Comparison of ENCODE assay signal across 10 cellular contexts in genomic region chr20:19947611-19948264, GRCh38.
DNase-seq lines count a peak whose midpoint lies in the region; ATAC-seq and TF ChIP-seq lines count a peak whose summit lies in the region.
"Had no signal": no experiment of that assay in that cellular context is flagged by ENCODE, and none has a peak within 500 bp of the region (broad histone marks: within the 10 kb centered on the region; RNA-seq: fewer than 3 reads in every experiment).

No MANE protein-coding gene starts in this region.

- peaks cover 0 to 13% of the 10 kb centered on the region in 2 donors for H3K36me3 ChIP-seq in ascending aorta

- peak; percentile 45 to 56 for ATAC-seq in activated CD4-positive, CD25-positive, alpha-beta regulatory T cell treated with anti-CD3 and anti-CD28 coated beads, Interleukin-2, amount 50 U/mL, for 24 hours
- peak; percentile 62 for ATAC-seq in HG02938 (IDR thresholded peaks at IDR 0.05; ENCODE audit: unreplicated experiment)
- no peak for ATAC-seq in activated CD8-positive, alpha-beta T cell treated with anti-CD3 and anti-CD28 coated beads for 36 hours

- no peaks in the 10 kb centered on the region for H3K27me3 ChIP-seq in ascending aorta

- no peak for TF ChIP-seq CTCF in ascending aorta (IDR thresholded peaks at IDR 0.05)
- no peak for TF ChIP-seq CTCF in activated CD8-positive, alpha-beta T cell treated with anti-CD3 and anti-CD28 coated beads for 36 hours (IDR thresholded peaks at IDR 0.05)

- peaks cover 8% of the 10 kb centered on the region for H3K4me1 Mint-ChIP-seq in activated CD8-positive, alpha-beta T cell treated with anti-CD3 and anti-CD28 coated beads for 36 hours (ENCODE audit: low read depth)

- CTCF ChIA-PET in activated CD8-positive, alpha-beta T cell treated with anti-CD3 and anti-CD28 coated beads for 36 hours (lab: Charles Lee), result no interaction called here

- H3K4me3 ChIP-seq in ascending aorta, result no peak overlapping the region

- DNase-seq in activated CD4-positive, CD25-positive, alpha-beta regulatory T cell (lab: John Stamatoyannopoulos, UW), result no peak
- DNase-seq in ascending aorta (ENCODE audit: low spot score in 2 of 2) (no peak), NCI-H82 (lab: John Stamatoyannopoulos, UW) (no peak), HPDE6-E6E7 (ENCODE audit: extremely low spot score) (no peak)
- DNase-seq in stimulated activated CD8-positive, alpha-beta memory T cell treated with anti-CD3 and anti-CD28 coated beads, Interleukin-4, amount 100 ng/mL, for 48 hours, result peak; percentile 37
- no peak for DNase-seq in activated CD8-positive, alpha-beta T cell treated with anti-CD3 and anti-CD28 coated beads for 36 hours

- POLR2A ChIA-PET in activated CD8-positive, alpha-beta T cell treated with anti-CD3 and anti-CD28 coated beads for 36 hours (lab: Charles Lee), result no interaction called here

- no peak overlapping the region for H3K4me3 Mint-ChIP-seq in activated CD8-positive, alpha-beta T cell treated with anti-CD3 and anti-CD28 coated beads for 36 hours
- H3K4me3 Mint-ChIP-seq: activated naive CD8-positive, alpha-beta T cell; neural crest cell had no signal

- peaks cover 13 to 26% of the 10 kb centered on the region in 2 donors for H3K4me1 ChIP-seq in ascending aorta

- peaks cover 1% of the 10 kb centered on the region for H3K27me3 Mint-ChIP-seq in activated CD8-positive, alpha-beta T cell treated with anti-CD3 and anti-CD28 coated beads for 36 hours

- no peaks in the 10 kb centered on the region for H3K36me3 Mint-ChIP-seq in activated CD8-positive, alpha-beta T cell treated with anti-CD3 and anti-CD28 coated beads for 36 hours (ENCODE audit: low read depth)
- H3K36me3 Mint-ChIP-seq: activated naive CD8-positive, alpha-beta T cell had no signal

- intact Hi-C loops in ascending aorta (cut with DNase I), result loop anchor here (10.0 kb wide), 1 partner anchor 63 kb away; no protein-coding TSS in a partner anchor
- intact Hi-C loops in activated CD8-positive, alpha-beta T cell treated with anti-CD3 and anti-CD28 coated beads for 36 hours (cut with micrococcal nuclease), result no loop called here

- no peaks in the 10 kb centered on the region for H3K9me3 Mint-ChIP-seq in activated CD8-positive, alpha-beta T cell treated with anti-CD3 and anti-CD28 coated beads for 36 hours
- H3K9me3 Mint-ChIP-seq: neural crest cell had no signal

- H3K27ac Mint-ChIP-seq in activated CD8-positive, alpha-beta T cell treated with anti-CD3 and anti-CD28 coated beads for 36 hours, result no peak overlapping the region
- H3K27ac Mint-ChIP-seq: activated naive CD8-positive, alpha-beta T cell had no signal

- peak overlapping the region; percentile 78 to 94 for H3K27ac ChIP-seq in ascending aorta

- H3K9me3 ChIP-seq in ascending aorta, result no peaks in the 10 kb centered on the region
